ENCODE assay signal across 23 cellular contexts in genomic region chr7:158733220-158733519, GRCh38. TPM values are rescaled to one million over a fixed set of nuclear protein-coding genes. Genes with fewer than 3 reads are reported as not detected.
DNase-seq lines count a peak whose midpoint lies in the region; ATAC-seq, FAIRE-seq and TF ChIP-seq lines count a peak whose summit lies in the region.
"Had no signal": no experiment of that assay in that cellular context is flagged by ENCODE, and none has a peak within 500 bp of the region (broad histone marks: within the 10 kb centered on the region; RNA-seq: fewer than 3 reads in every experiment).

No MANE protein-coding gene starts in this region.

- no peaks in the 10 kb centered on the region for H4K20me1 ChIP-seq in hepatocyte (ENCODE audit: insufficient read depth, poor library complexity, severe bottlenecking)
- no peaks in the 10 kb centered on the region for H4K20me1 ChIP-seq in HepG2 (ENCODE audit: insufficient read depth, low read length)

- TF ChIP-seq EP300 in HepG2 (IDR thresholded peaks at IDR 0.05; ENCODE audit: low read depth in 2 of 2, low read length in 2 of 2) = no peak
- no peak for TF ChIP-seq EP300 in HepG2 (CRISPR knock-in tag; IDR thresholded peaks at IDR 0.05; ENCODE audit: borderline replicate concordance)

- H3K9me3 ChIP-seq in CD4-positive, alpha-beta T cell (ENCODE audit: control insufficient read depth, low read length) = no peaks in the 10 kb centered on the region
- H3K9me3 ChIP-seq in hepatocyte (ENCODE audit: low read depth) (no peaks in the 10 kb centered on the region), HepG2 (ENCODE audit: low read length) (no peaks in the 10 kb centered on the region)

- no peak overlapping the region for H3K4me2 ChIP-seq in hepatocyte
- H3K4me2 ChIP-seq in HepG2 (ENCODE audit: low read depth, low read length) = no peak overlapping the region
- H3K4me2 ChIP-seq: GM23338 had no signal

- H3K27me3 Mint-ChIP-seq in CD4-positive, alpha-beta T cell = no peaks in the 10 kb centered on the region
- H3K27me3 Mint-ChIP-seq: IgD-negative memory B cell had no signal

- H3K36me3 ChIP-seq in hepatocyte (replicated peaks; ENCODE audit: insufficient read depth, low read depth) (no peaks in the 10 kb centered on the region), HepG2 (replicated peaks in 1 of 2; ENCODE audit: control insufficient read depth in 1 of 2, insufficient read depth in 2 of 2, low read length in 2 of 2) (peaks cover 4 to 28% of the 10 kb centered on the region in 2 experiments; a peak in 4 of 5 replicates)

- no peak for ATAC-seq in CD4-positive, alpha-beta T cell (ENCODE audit: poor library complexity)
- no peak for ATAC-seq in HepG2
- ATAC-seq: SK-N-SH treated with all-trans-retinoic acid at 6 μM for 48 hours had no signal

- intact Hi-C loops in CD4-positive, alpha-beta T cell (cut with DNase I, micrococcal nuclease) = no loop called here
- intact Hi-C loops in HepG2 (cut with micrococcal nuclease; ENCODE audit: unreplicated experiment) = no loop called here

- H3K9me2 ChIP-seq in hepatocyte (replicated peaks; ENCODE audit: insufficient read depth) = no peaks in the 10 kb centered on the region

- H3K36me3 Mint-ChIP-seq in CD4-positive, alpha-beta T cell (ENCODE audit: low read depth) = peaks cover 81% of the 10 kb centered on the region

- H3K27ac Mint-ChIP-seq in CD4-positive, alpha-beta T cell = peak overlapping the region; percentile 36
- H3K27ac Mint-ChIP-seq: GM23338, IgD-negative memory B cell had no signal

- TF ChIP-seq CTCF in CD4-positive, alpha-beta T cell (IDR thresholded peaks at IDR 0.05) = no peak
- TF ChIP-seq CTCF in hepatocyte (IDR thresholded peaks at IDR 0.05; ENCODE audit: poor library complexity) = no peak
- TF ChIP-seq CTCF in HepG2 (CRISPR knock-in tag; IDR thresholded peaks at IDR 0.05) = no peak

- peaks cover 13% of the 10 kb centered on the region for H3K4me1 Mint-ChIP-seq in CD4-positive, alpha-beta T cell (ENCODE audit: low read depth)

- no TSS peak for BruUV-seq in HepG2 (replicated peaks; lab: Mats Ljungman, UMichigan)

- H3K4me3 Mint-ChIP-seq in CD4-positive, alpha-beta T cell = no peak overlapping the region
- H3K4me3 Mint-ChIP-seq: GM23338, IgD-negative memory B cell had no signal

- TF ChIP-seq RAD21 in HepG2 (CRISPR knock-in tag; IDR thresholded peaks at IDR 0.05) = no peak

- H3K9ac ChIP-seq in HepG2 (ENCODE audit: insufficient read depth, low read depth, low read length) = no peak overlapping the region

- H3K27me3 ChIP-seq in CD4-positive, alpha-beta T cell (ENCODE audit: control insufficient read depth, insufficient read depth, low read length) = no peaks in the 10 kb centered on the region
- H3K27me3 ChIP-seq in hepatocyte = no peaks in the 10 kb centered on the region
- H3K27me3 ChIP-seq in HepG2 (ENCODE audit: control insufficient read depth in 1 of 2, insufficient read depth in 2 of 2, low read length in 2 of 2) = no peaks in the 10 kb centered on the region

- no peak overlapping the region for H2AFZ ChIP-seq in hepatocyte
- H2AFZ ChIP-seq in HepG2 (ENCODE audit: low read length) = no peak overlapping the region
- H2AFZ ChIP-seq: GM23338 had no signal

- no peak overlapping the region for H3K27ac ChIP-seq in CD4-positive, alpha-beta T cell (ENCODE audit: low read depth, low read length)
- H3K27ac ChIP-seq in hepatocyte (peak overlapping the region; percentile 35), HepG2 (ENCODE audit: extremely low read length, insufficient read depth, low read length) (no peak overlapping the region)
- H3K27ac ChIP-seq: HL-60 had no signal

- 50% methylated on average over 1 of the region's 1 CpG for WGBS in hepatocyte (ENCODE audit: low lambda C conversion rate, missing lambda C conversion rate)
- 88% methylated on average over 1 of the region's 1 CpG for WGBS in HepG2 (ENCODE audit: low lambda C conversion rate)

- CTCF ChIA-PET in CD4-positive, alpha-beta T cell (lab: Charles Lee) = no interaction called here
- CTCF ChIA-PET in HepG2 (lab: Yijun Ruan, JAX; ENCODE audit: low intra/inter-chr PET ratio, low total read pairs) = no interaction called here

- H3K4me1 ChIP-seq in hepatocyte (ENCODE audit: insufficient read depth) (no peaks in the 10 kb centered on the region), HepG2 (ENCODE audit: insufficient read depth, low read length) (no peaks in the 10 kb centered on the region)

- in situ Hi-C loops in HepG2 (cut with HindIII; ENCODE audit: extremely low pct_ligation_motif_present, low pct_unique_long_range_greater_than_20kb) = no loop called here

- POLR2A ChIA-PET in CD4-positive, alpha-beta T cell (lab: Charles Lee) = no interaction called here
- POLR2A ChIA-PET in HepG2 (lab: Yijun Ruan, JAX) = no interaction called here

- H3K4me3 ChIP-seq in hepatocyte (no peak overlapping the region), HepG2 (replicated peaks in 1 of 3; ENCODE audit: insufficient read depth in 1 of 3, low read depth in 2 of 3, low read length in 3 of 3) (no peak overlapping the region)
- H3K4me3 ChIP-seq: GM23338 had no signal

- no peak for TF ChIP-seq POLR2A in HepG2 (IDR thresholded peaks at IDR 0.05; ENCODE audit: insufficient read depth in 1 of 2, low read depth in 2 of 2, low read length in 2 of 2)

- no peaks in the 10 kb centered on the region for H3K79me2 ChIP-seq in hepatocyte
- no peaks in the 10 kb centered on the region for H3K79me2 ChIP-seq in HepG2 (ENCODE audit: insufficient read depth, low read length)

- no peak for DNase-seq in CD4-positive, alpha-beta T cell
- no peak for DNase-seq in RCC 7860 (ENCODE audit: low spot score)
- DNase-seq in hepatocyte (ENCODE audit: low spot score) = no peak
- DNase-seq in renal cortical epithelial cell (ENCODE audit: low read depth) = peak; percentile 14
- no peak for DNase-seq in GM19238 (ENCODE audit: insufficient read length, low spot score)
- no peak for DNase-seq in HepG2 (ENCODE audit: low spot score)
- no peak for DNase-seq in stimulated activated CD4-positive, alpha-beta T cell treated with anti-CD3 and anti-CD28 coated beads, Interleukin-12 subunit alpha, Interleukin-12 subunit beta, amount 100 ng/mL, for 4 hours
- DNase-seq: C1 segment of cervical spinal cord, GDM1, HCEC 1CT, MM.1S, NCI-H1092 treated with DMSO at 0.1 percent for 48 hours, NCI-H146, NCI-H2029 treated with DMSO at 0.1 percent for 48 hours, NCI-H2171 treated with DMSO at 0.1 percent for 48 hours, NCI-H446 treated with DMSO at 0.1 percent for 48 hours, NCI-H69, SHP77 treated with DMSO at 0.1 percent for 48 hours had no signal

- H3K9me3 Mint-ChIP-seq in CD4-positive, alpha-beta T cell = no peaks in the 10 kb centered on the region
- H3K9me3 Mint-ChIP-seq: GM23338, IgD-negative memory B cell had no signal

- peak; percentile 26 for FAIRE-seq in RCC 7860 (lab: Jason Lieb, UNC)
- FAIRE-seq in HepG2 (lab: Jason Lieb, UNC) = no peak
- FAIRE-seq: GM19239 had no signal

TF ChIP-seq in HepG2, 621 proteins besides CTCF, POLR2A, EP300 and RAD21:
- TF ChIP-seq BRCA1 (CRISPR knock-in tag; IDR thresholded peaks at IDR 0.05) (no peak), SIN3A (IDR thresholded peaks at IDR 0.05; ENCODE audit: borderline replicate concordance, low read depth, low read length) (no peak), ZFP36 (IDR thresholded peaks at IDR 0.05; ENCODE audit: borderline replicate concordance, low read depth, low read length, partially characterized antibody) (no peak)

RNA-seq across cellular contexts. Expression of gene NCAPG2, which starts 28.6 kb away (rescaled TPM):
- 10 to 100 TPM in 1 of 2 experiments, 1 to 10 TPM in 1; 9.9 to 11.8 TPM for total RNA-seq in CD4-positive, alpha-beta T cell
- total RNA-seq in hepatocyte (7.1 and 9.5 TPM in 2 replicates), renal cortical epithelial cell (6.1 and 17.5 TPM in 2 replicates), HepG2 (2016; rRNA removed; fragmentation: Illumina TruSeq; extraction: Trizol) (30.7 and 46.3 TPM in 2 replicates)
- polyA plus RNA-seq in hepatocyte (6.2 and 7.0 TPM in 2 replicates), HepG2 (2011; rRNA removed) (10.4 and 15.1 TPM in 2 replicates)
- total RNA-seq in HepG2 (2016; cell fraction: cytosol; rRNA removed; fragmentation: Illumina TruSeq; extraction: Trizol; ENCODE audit: low read depth) = 4.3 and 4.9 TPM in 2 replicates
- total RNA-seq in HepG2 (2016; cell fraction: insoluble cytoplasmic fraction; rRNA removed; fragmentation: Illumina TruSeq; extraction: Trizol) = 31.3 and 48.9 TPM in 2 replicates
- total RNA-seq in HepG2 (2016; cell fraction: membrane; rRNA removed; fragmentation: Illumina TruSeq; extraction: Trizol) = 10.3 and 10.6 TPM in 2 replicates
- total RNA-seq in HepG2 (2016; cell fraction: nucleus; rRNA removed; fragmentation: Illumina TruSeq; extraction: Trizol) = 33.8 and 35.6 TPM in 2 replicates
- 10.6 and 12.1 TPM in 2 replicates for polyA plus RNA-seq in HepG2 (2011; cell fraction: cytosol; rRNA removed)
- polyA plus RNA-seq in HepG2 (2011; cell fraction: nucleus; rRNA removed) = 14.6 and 15.9 TPM in 2 replicates
- polyA plus RNA-seq in HepG2 (2012) = 9.7 and 17.7 TPM in 2 replicates
- 0.87 and 1.1 TPM in 2 replicates for polyA plus RNA-seq in HepG2 (2016; cell fraction: cytosol; fragmentation: Illumina TruSeq; extraction: Trizol; ENCODE audit: low read depth)
- 41.4 and 43.6 TPM in 2 replicates for polyA plus RNA-seq in HepG2 (2016; cell fraction: insoluble cytoplasmic fraction; fragmentation: Illumina TruSeq; extraction: Trizol; ENCODE audit: low read depth)
- polyA plus RNA-seq in HepG2 (2016; cell fraction: membrane; fragmentation: Illumina TruSeq; extraction: Trizol; ENCODE audit: low read depth) = 3.0 and 3.9 TPM in 2 replicates
- polyA plus RNA-seq in HepG2 (2016; cell fraction: nucleus; fragmentation: Illumina TruSeq; extraction: Trizol; ENCODE audit: insufficient read depth, low read depth) = 40.5 and 41.8 TPM in 2 replicates
- 50.3 and 124 TPM in 2 replicates for polyA minus RNA-seq in HepG2 (2011; rRNA and poly(A)+ RNA removed; ENCODE audit: low replicate concordance)
- polyA minus RNA-seq in HepG2 (2011; cell fraction: cytosol; rRNA and poly(A)+ RNA removed) = 9.1 and 16.4 TPM in 2 replicates
- polyA minus RNA-seq in HepG2 (2011; cell fraction: nucleus; rRNA and poly(A)+ RNA removed) = 27.6 and 33.7 TPM in 2 replicates
